ENCODE assay signal across 8 cellular contexts in genomic region chr20:44521484-44522481, GRCh38. TPM values are rescaled to one million over a fixed set of nuclear protein-coding genes. Genes with fewer than 3 reads are reported as not detected.
DNase-seq lines count a peak whose midpoint lies in the region; ATAC-seq and TF ChIP-seq lines count a peak whose summit lies in the region.

Gene SERINC3 (minus strand): TSS chr20:44522070. CDS start chr20:44521951, 119 bp downstream.

- peak within 1 kb of the TSS; percentile 74 for H3K4me3 Mint-ChIP-seq in T-helper 1 cell treated with Interleukin-12 subunit alpha and Interleukin-12 subunit beta and Interleukin-4 antibody, amounts not matched to agents 30 μg/mL and 1 μg/mL, for 36 hours

- H3K36me3 ChIP-seq in heart right ventricle (peaks cover 0 to 15% (median 0%) of the 10 kb centered on the region in 9 donors), upper lobe of right lung (peaks cover 6% of the 10 kb centered on the region)

- DNase-seq in GM13977 (ENCODE audit: low spot score) (peak; percentile 94), NCI-H1694 (lab: John Stamatoyannopoulos, UW) (peak; percentile 83), amniotic stem cell (lab: John Stamatoyannopoulos, UW) (peak; percentile 92), heart right ventricle (peak; percentile 94 to 96), posterior vena cava (ENCODE audit: low spot score) (peak; percentile 99), upper lobe of right lung (peak; percentile 98)

- peaks cover 5% of the 10 kb centered on the region for H3K36me3 Mint-ChIP-seq in T-helper 1 cell treated with Interleukin-12 subunit alpha and Interleukin-12 subunit beta and Interleukin-4 antibody, amounts not matched to agents 30 μg/mL and 1 μg/mL, for 36 hours (ENCODE audit: low read depth)

- H3K27ac Mint-ChIP-seq in T-helper 1 cell treated with Interleukin-12 subunit alpha and Interleukin-12 subunit beta and Interleukin-4 antibody, amounts not matched to agents 30 μg/mL and 1 μg/mL, for 36 hours, result peak within 1 kb of the TSS; percentile 70

- no peaks in the 10 kb centered on the region for H3K9me3 Mint-ChIP-seq in T-helper 1 cell treated with Interleukin-12 subunit alpha and Interleukin-12 subunit beta and Interleukin-4 antibody, amounts not matched to agents 30 μg/mL and 1 μg/mL, for 36 hours

- in situ Hi-C loops in GM13977 (cut with MboI; ENCODE audit: low pct_unique_long_range_greater_than_20kb, low sequenced_read_pairs, unreplicated experiment), result no loop called here

- H3K4me1 ChIP-seq in heart right ventricle (peaks cover 12 to 52% (median 48%) of the 10 kb centered on the region in 9 donors), upper lobe of right lung (peaks cover 42% of the 10 kb centered on the region)

- H3K4me3 ChIP-seq in heart right ventricle (peak within 1 kb of the TSS; percentile 67 to 99 (median 90)), upper lobe of right lung (peak within 1 kb of the TSS; percentile 78)

- no peaks in the 10 kb centered on the region for H3K27me3 Mint-ChIP-seq in T-helper 1 cell treated with Interleukin-12 subunit alpha and Interleukin-12 subunit beta and Interleukin-4 antibody, amounts not matched to agents 30 μg/mL and 1 μg/mL, for 36 hours (ENCODE audit: low read depth)

- H3K9me3 ChIP-seq in heart right ventricle (no peaks in the 10 kb centered on the region), upper lobe of right lung (no peaks in the 10 kb centered on the region)

- intact Hi-C loops in heart right ventricle (cut with DNase I), result no loop called here
- intact Hi-C loops in posterior vena cava (cut with DNase I), result no loop called here
- intact Hi-C loops in upper lobe of right lung (cut with DNase I), result no loop called here

- H3K27ac ChIP-seq in heart right ventricle (peak within 1 kb of the TSS; percentile 95 to 100 (median 98)), upper lobe of right lung (peak within 1 kb of the TSS; percentile 96)

- 1% methylated on average over 49 of the region's 49 CpGs for WGBS in heart right ventricle, 2 donors

- TF ChIP-seq CTCF in GM13977 (IDR thresholded peaks at IDR 0.05; ENCODE audit: extremely low read depth, insufficient read depth, missing control alignments), result peak; percentile 7
- peak in 1 of 9 donors; percentile 19 for TF ChIP-seq CTCF in heart right ventricle (IDR thresholded peaks at IDR 0.05)
- no peak for TF ChIP-seq CTCF in upper lobe of right lung (IDR thresholded peaks at IDR 0.05)

- H3K27me3 ChIP-seq in heart right ventricle (no peaks in the 10 kb centered on the region), upper lobe of right lung (no peaks in the 10 kb centered on the region)

- ATAC-seq in HG02884 (IDR thresholded peaks at IDR 0.05; ENCODE audit: unreplicated experiment) (peak; percentile 98), heart right ventricle (peak; percentile 98 to 100 (median 99)), upper lobe of right lung (peak; percentile 100)

- peaks cover 31% of the 10 kb centered on the region for H3K4me1 Mint-ChIP-seq in T-helper 1 cell treated with Interleukin-12 subunit alpha and Interleukin-12 subunit beta and Interleukin-4 antibody, amounts not matched to agents 30 μg/mL and 1 μg/mL, for 36 hours (ENCODE audit: low read depth)

RNA-seq across cellular contexts. Expression of gene SERINC3, which starts in this region (rescaled TPM):
- total RNA-seq in heart right ventricle (100 to 1,000 TPM in 3 of 10 donors, 10 to 100 TPM in 7; 75.9 to 116 (median 98.7) TPM), posterior vena cava (100 to 1,000 TPM in 1 of 2 donors, 10 to 100 TPM in 1; 95.0 to 104 TPM), upper lobe of right lung (143 TPM)
- polyA plus RNA-seq in heart right ventricle, result 10 to 100 TPM; 38.9 to 45.9 TPM

Comparison
In these comparisons a context has a peak if more than half of its experiments do, and no peak if none do; other contexts are left out.
1. Peak in every context shown above with its lines: DNase-seq, ATAC-seq, H3K4me3 ChIP-seq and H3K27ac ChIP-seq.